In the genomic region with DNA sequence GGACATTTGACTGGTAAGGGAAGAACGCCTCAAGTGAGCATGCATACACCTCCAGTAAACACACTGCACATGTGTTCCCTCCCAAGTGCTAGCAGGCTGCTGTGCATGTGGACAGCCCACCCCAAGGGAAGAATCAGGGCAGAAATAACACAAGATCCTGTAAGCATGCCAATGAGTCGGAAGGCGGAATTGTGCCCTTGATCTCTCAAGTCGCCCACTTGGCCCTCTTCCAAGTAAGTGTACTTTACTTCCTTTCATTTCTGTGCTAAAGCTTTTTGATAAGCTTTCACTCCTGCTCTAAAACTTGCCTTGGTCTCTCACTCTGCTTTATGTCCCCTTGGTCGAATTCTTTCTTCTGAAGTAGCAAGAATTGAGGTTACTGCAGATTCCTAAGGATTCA, we compare ENCODE assay signal across 20 cellular contexts.
DNase-seq lines count a peak whose midpoint lies in the region; ATAC-seq and TF ChIP-seq lines count a peak whose summit lies in the region.
"Had no signal": no experiment of that assay in that cellular context is flagged by ENCODE, and none has a peak within 500 bp of the region (broad histone marks: within the 10 kb centered on the region; RNA-seq: fewer than 3 reads in every experiment).

No MANE protein-coding gene starts in this region.

- H3K9me3 Mint-ChIP-seq in GM23338: peaks cover 1% of the 10 kb centered on the region; the same call in 1 of the 3 replicates
- H3K9me3 Mint-ChIP-seq: dendritic cell treated with granulocyte-macrophage colony-stimulating factor and Interleukin-4, amounts not matched to agents 40 ng/mL and 50 ng/mL, for 4 days; neural progenitor cell had no signal

- no peaks in the 10 kb centered on the region for H3K27me3 ChIP-seq in GM23338 (ENCODE audit: insufficient read depth)
- no peaks in the 10 kb centered on the region for H3K27me3 ChIP-seq in sigmoid colon
- H3K27me3 ChIP-seq: brain microvascular endothelial cell, gastrocnemius medialis, neural progenitor cell had no signal

- TF ChIP-seq CTCF in cardiac fibroblast (IDR thresholded peaks at IDR 0.05; ENCODE audit: low read depth, low read length) (no peak), mucosa of descending colon (IDR thresholded peaks at IDR 0.05) (no peak), GM23338 (conservative IDR thresholded peaks at IDR 0.05; ENCODE audit: low read depth in 2 of 2) (no peak), sigmoid colon (IDR thresholded peaks at IDR 0.05) (no peak)

- no peaks in the 10 kb centered on the region for H4K20me1 ChIP-seq in GM23338 (replicated peaks; ENCODE audit: insufficient read depth)

- no peaks in the 10 kb centered on the region for H3K4me1 Mint-ChIP-seq in GM23338
- H3K4me1 Mint-ChIP-seq: activated naive CD8-positive, alpha-beta T cell treated with anti-CD3 and anti-CD28 coated beads for 36 hours; neural progenitor cell had no signal

- H3K9me2 ChIP-seq in GM23338 (ENCODE audit: insufficient read depth): no peaks in the 10 kb centered on the region; the same call in 1 of the 2 replicates

- H3K27me3 Mint-ChIP-seq in GM23338 (ENCODE audit: insufficient read depth, low read depth, poor library complexity): peaks cover 5% of the 10 kb centered on the region
- H3K27me3 Mint-ChIP-seq: activated naive CD8-positive, alpha-beta T cell treated with anti-CD3 and anti-CD28 coated beads for 36 hours; dendritic cell treated with granulocyte-macrophage colony-stimulating factor and Interleukin-4, amounts not matched to agents 40 ng/mL and 50 ng/mL, for 4 days had no signal

- H3F3A ChIP-seq in GM23338 (replicated peaks; ENCODE audit: low read depth): no peaks in the 10 kb centered on the region

- WGBS in sigmoid colon, 2 donors: 8 to 42% methylated on average over 5 of the region's 5 CpGs

- no peak overlapping the region for H3K4me2 ChIP-seq in GM23338
- H3K4me2 ChIP-seq: KMS-11, neural progenitor cell had no signal

- TF ChIP-seq EP300 in sigmoid colon (IDR thresholded peaks at IDR 0.05): no peak

- no peak overlapping the region; the same call in 1 of the 2 replicates for H2AFZ ChIP-seq in GM23338
- H2AFZ ChIP-seq: neural progenitor cell had no signal

- ATAC-seq in mucosa of descending colon (peak; percentile 40), GM23338 (no peak)
- ATAC-seq: gastrocnemius medialis had no signal

- DNase-seq in Ammon's horn (ENCODE audit: low spot score): peak; percentile 17
- DNase-seq in LoVo (ENCODE audit: low spot score): peak; percentile 31
- peak; percentile 17 to 20 for DNase-seq in cardiac fibroblast (ENCODE audit: low read depth in 2 of 2)
- peak in 1 of 3 donors; percentile 65 for DNase-seq in mucosa of descending colon
- no peak for DNase-seq in retina
- DNase-seq in GM23338 (ENCODE audit: low spot score): no peak
- DNase-seq in sigmoid colon: no peak
- no peak for DNase-seq in COLO668 (lab: John Stamatoyannopoulos, UW; ENCODE audit: unreplicated experiment)
- DNase-seq: activated CD4-positive, alpha-beta T cell treated with anti-CD3 and anti-CD28 coated beads for 4 hours; activated naive CD8-positive, alpha-beta T cell treated with anti-CD3 and anti-CD28 coated beads for 36 hours; brain microvascular endothelial cell; gastrocnemius medialis; midbrain; NCI-H1105 treated with DMSO at 0.1 percent for 48 hours; NCI-H226; stimulated activated CD4-positive, alpha-beta T cell treated with anti-CD3 and anti-CD28 coated beads, Interleukin-15, amount 100 ng/mL, for 24 hours had no signal

- H3K79me2 ChIP-seq in GM23338 (replicated peaks; ENCODE audit: insufficient read depth): no peaks in the 10 kb centered on the region

- H3K27ac Mint-ChIP-seq in GM23338: no peak overlapping the region; the same call in 1 of the 2 replicates
- H3K27ac Mint-ChIP-seq: activated naive CD8-positive, alpha-beta T cell treated with anti-CD3 and anti-CD28 coated beads for 36 hours; activated T-helper 1 cell treated with anti-CD3 and anti-CD28 coated beads, Interleukin-12 subunit alpha, Interleukin-12 subunit beta, Interleukin-2, Interleukin-4 antibody, amounts not matched to agents 30 ng/mL and 10 ng/mL and 1 ng/mL, durations not matched to agents 14 hours and 24 hours and 36 hours; dendritic cell treated with granulocyte-macrophage colony-stimulating factor and Interleukin-4, amounts not matched to agents 40 ng/mL and 50 ng/mL, for 4 days; neural progenitor cell had no signal

- H3K27ac ChIP-seq in GM23338 (ENCODE audit: low read depth): no peak overlapping the region
- no peak overlapping the region for H3K27ac ChIP-seq in sigmoid colon
- H3K27ac ChIP-seq: brain microvascular endothelial cell, gastrocnemius medialis, KMS-11, neural progenitor cell had no signal

- TF ChIP-seq POLR2A in sigmoid colon (IDR thresholded peaks at IDR 0.05): no peak

- intact Hi-C loops in mucosa of descending colon (cut with DNase I, micrococcal nuclease): no loop called here
- intact Hi-C loops in sigmoid colon (cut with DNase I): no loop called here

- H3K36me3 Mint-ChIP-seq in GM23338 (ENCODE audit: low read depth): no peaks in the 10 kb centered on the region
- H3K36me3 Mint-ChIP-seq: activated naive CD8-positive, alpha-beta T cell treated with anti-CD3 and anti-CD28 coated beads for 36 hours; neural progenitor cell had no signal

- no peak overlapping the region for H3K4me3 Mint-ChIP-seq in GM23338
- H3K4me3 Mint-ChIP-seq: activated naive CD8-positive, alpha-beta T cell treated with anti-CD3 and anti-CD28 coated beads for 36 hours; activated T-helper 1 cell treated with anti-CD3 and anti-CD28 coated beads, Interleukin-12 subunit alpha, Interleukin-12 subunit beta, Interleukin-2, Interleukin-4 antibody, amounts not matched to agents 30 ng/mL and 10 ng/mL and 1 ng/mL, durations not matched to agents 14 hours and 24 hours and 36 hours; dendritic cell treated with granulocyte-macrophage colony-stimulating factor and Interleukin-4, amounts not matched to agents 40 ng/mL and 50 ng/mL, for 4 days; neural progenitor cell had no signal

- H3K36me3 ChIP-seq in mucosa of descending colon (ENCODE audit: low read depth): no peaks in the 10 kb centered on the region
- H3K36me3 ChIP-seq in GM23338 (ENCODE audit: insufficient read depth): no peaks in the 10 kb centered on the region
- no peaks in the 10 kb centered on the region for H3K36me3 ChIP-seq in sigmoid colon
- H3K36me3 ChIP-seq: brain microvascular endothelial cell, gastrocnemius medialis, neural progenitor cell had no signal

- H3K9me3 ChIP-seq in mucosa of descending colon (no peaks in the 10 kb centered on the region), sigmoid colon (no peaks in the 10 kb centered on the region)
- H3K9me3 ChIP-seq: gastrocnemius medialis had no signal

- H3K4me3 ChIP-seq in cardiac fibroblast (replicated peaks in 1 of 2; ENCODE audit: low read depth in 2 of 2, low read length in 2 of 2): no peak overlapping the region
- no peak overlapping the region for H3K4me3 ChIP-seq in mucosa of descending colon
- no peak overlapping the region for H3K4me3 ChIP-seq in GM23338
- H3K4me3 ChIP-seq in sigmoid colon: no peak overlapping the region
- H3K4me3 ChIP-seq: gastrocnemius medialis, neural progenitor cell had no signal

- H3K4me1 ChIP-seq in mucosa of descending colon (ENCODE audit: low read depth) (peaks cover 12% of the 10 kb centered on the region), GM23338 (ENCODE audit: insufficient read depth) (no peaks in the 10 kb centered on the region), sigmoid colon (peaks cover 0 to 35% (median 8%) of the 10 kb centered on the region in 4 donors)

TF ChIP-seq in GM23338, 12 proteins besides CTCF, POLR2A, EP300 and RAD21 (continues in another document):
- no peak for TF ChIP-seq CREB1 (CRISPR knock-in tag; IDR thresholded peaks at IDR 0.05; ENCODE audit: low read depth)
- TF ChIP-seq, protein P1, sequence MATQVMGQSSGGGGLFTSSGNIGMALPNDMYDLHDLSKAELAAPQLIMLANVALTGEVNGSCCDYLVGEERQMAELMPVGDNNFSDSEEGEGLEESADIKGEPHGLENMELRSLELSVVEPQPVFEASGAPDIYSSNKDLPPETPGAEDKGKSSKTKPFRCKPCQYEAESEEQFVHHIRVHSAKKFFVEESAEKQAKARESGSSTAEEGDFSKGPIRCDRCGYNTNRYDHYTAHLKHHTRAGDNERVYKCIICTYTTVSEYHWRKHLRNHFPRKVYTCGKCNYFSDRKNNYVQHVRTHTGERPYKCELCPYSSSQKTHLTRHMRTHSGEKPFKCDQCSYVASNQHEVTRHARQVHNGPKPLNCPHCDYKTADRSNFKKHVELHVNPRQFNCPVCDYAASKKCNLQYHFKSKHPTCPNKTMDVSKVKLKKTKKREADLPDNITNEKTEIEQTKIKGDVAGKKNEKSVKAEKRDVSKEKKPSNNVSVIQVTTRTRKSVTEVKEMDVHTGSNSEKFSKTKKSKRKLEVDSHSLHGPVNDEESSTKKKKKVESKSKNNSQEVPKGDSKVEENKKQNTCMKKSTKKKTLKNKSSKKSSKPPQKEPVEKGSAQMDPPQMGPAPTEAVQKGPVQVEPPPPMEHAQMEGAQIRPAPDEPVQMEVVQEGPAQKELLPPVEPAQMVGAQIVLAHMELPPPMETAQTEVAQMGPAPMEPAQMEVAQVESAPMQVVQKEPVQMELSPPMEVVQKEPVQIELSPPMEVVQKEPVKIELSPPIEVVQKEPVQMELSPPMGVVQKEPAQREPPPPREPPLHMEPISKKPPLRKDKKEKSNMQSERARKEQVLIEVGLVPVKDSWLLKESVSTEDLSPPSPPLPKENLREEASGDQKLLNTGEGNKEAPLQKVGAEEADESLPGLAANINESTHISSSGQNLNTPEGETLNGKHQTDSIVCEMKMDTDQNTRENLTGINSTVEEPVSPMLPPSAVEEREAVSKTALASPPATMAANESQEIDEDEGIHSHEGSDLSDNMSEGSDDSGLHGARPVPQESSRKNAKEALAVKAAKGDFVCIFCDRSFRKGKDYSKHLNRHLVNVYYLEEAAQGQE (IDR thresholded peaks at IDR 0.05; ENCODE audit: unreplicated experiment): no peak
- TF ChIP-seq NANOG (IDR thresholded peaks at IDR 0.05; ENCODE audit: borderline replicate concordance): no peak
- no peak for TF ChIP-seq EZH2 (IDR thresholded peaks at IDR 0.05; ENCODE audit: low read depth, unreplicated experiment)
- no peak for TF ChIP-seq EZH2phosphoT487 (IDR thresholded peaks at IDR 0.05; ENCODE audit: unreplicated experiment)
- TF ChIP-seq POLR2AphosphoS5 (IDR thresholded peaks at IDR 0.05; ENCODE audit: low read depth): no peak
- no peak for TF ChIP-seq ZNF331 (CRISPR knock-in tag; IDR thresholded peaks at IDR 0.05; ENCODE audit: low read depth)
- TF ChIP-seq, protein P2, sequence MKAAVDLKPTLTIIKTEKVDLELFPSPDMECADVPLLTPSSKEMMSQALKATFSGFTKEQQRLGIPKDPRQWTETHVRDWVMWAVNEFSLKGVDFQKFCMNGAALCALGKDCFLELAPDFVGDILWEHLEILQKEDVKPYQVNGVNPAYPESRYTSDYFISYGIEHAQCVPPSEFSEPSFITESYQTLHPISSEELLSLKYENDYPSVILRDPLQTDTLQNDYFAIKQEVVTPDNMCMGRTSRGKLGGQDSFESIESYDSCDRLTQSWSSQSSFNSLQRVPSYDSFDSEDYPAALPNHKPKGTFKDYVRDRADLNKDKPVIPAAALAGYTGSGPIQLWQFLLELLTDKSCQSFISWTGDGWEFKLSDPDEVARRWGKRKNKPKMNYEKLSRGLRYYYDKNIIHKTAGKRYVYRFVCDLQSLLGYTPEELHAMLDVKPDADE (IDR thresholded peaks at IDR 0.05): no peak
- TF ChIP-seq ZNF114 (CRISPR knock-in tag; IDR thresholded peaks at IDR 0.05): no peak

Comparison
In these comparisons a context has a peak if more than half of its experiments do, and no peak if none do; other contexts are left out.
1. DNase-seq: peak in Ammon's horn (single experiment), LoVo (single experiment) and cardiac fibroblast (2 of 2); none in retina (single experiment), GM23338 (single experiment), sigmoid colon (single experiment) and COLO668 (single experiment).